In the genomic region with DNA sequence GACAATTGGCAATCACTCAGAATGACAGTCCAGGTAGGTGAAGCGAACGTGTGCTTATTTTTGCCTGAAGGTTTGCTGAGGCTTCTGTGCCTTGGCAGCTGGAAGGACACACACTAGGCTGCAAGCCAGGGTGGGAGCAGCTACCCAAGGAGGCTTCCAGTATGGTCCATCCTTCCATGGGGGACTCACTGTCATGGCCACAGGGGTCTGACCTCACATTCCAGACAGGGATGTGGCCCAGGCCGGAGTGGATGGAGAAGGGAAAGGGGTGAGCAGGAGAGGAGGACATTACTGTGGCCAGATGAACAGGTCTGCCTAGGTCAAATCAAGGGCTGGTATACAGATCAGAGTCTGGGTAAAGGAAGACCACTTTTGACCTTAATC, we compare ENCODE assay signal across 15 cellular contexts.
"Had no signal": no experiment of that assay in that cellular context is flagged by ENCODE, and none has a peak within 500 bp of the region (broad histone marks: within the 10 kb centered on the region; RNA-seq: fewer than 3 reads in every experiment).

No MANE protein-coding gene starts in this region.

- ATAC-seq: activated T-cell treated with anti-CD3 and anti-CD28 coated beads, Interleukin-2, amount 50 U/mL, for 4 hours; gastroesophageal sphincter; right cardiac atrium; stimulated activated naive B cell treated with anti-CD40 and anti-IgM and Interleukin-4, amounts not matched to agents 10 μg/mL and 1 μg/mL and 100 μg/mL, for 72 hours had no signal

- H3K4me1 ChIP-seq: gastroesophageal sphincter, left ventricle myocardium inferior, parathyroid adenoma had no signal

- H3K36me3 ChIP-seq: left ventricle myocardium inferior, tibial nerve had no signal

- H3K4me3 ChIP-seq: gastroesophageal sphincter, left ventricle myocardium inferior, SK-N-MC, tibial nerve had no signal

- H3K27ac ChIP-seq: epithelial cell of prostate, gastroesophageal sphincter, left ventricle myocardium inferior, parathyroid adenoma, SK-N-MC, tibial nerve had no signal

- H3K9me3 ChIP-seq: gastroesophageal sphincter, left ventricle myocardium inferior, tibial nerve had no signal

- H3K27me3 ChIP-seq: gastroesophageal sphincter, tibial nerve had no signal

- DNase-seq: activated gamma-delta T cell treated with Interleukin-2 at 50 U/mL for 16 hours; activated T-cell treated with anti-CD3 and anti-CD28 coated beads, Interleukin-2, amount 50 U/mL, for 4 hours; caudate nucleus; cortex of kidney; effector memory CD4-positive, alpha-beta T cell; kidney; left ventricle myocardium inferior; stimulated activated CD4-positive, alpha-beta T cell treated with anti-CD3 and anti-CD28 coated beads, Interleukin-2, amount 100 ng/mL, for 24 hours; stimulated activated naive B cell treated with anti-CD40 and anti-IgM and Interleukin-4, amounts not matched to agents 10 μg/mL and 1 μg/mL and 100 μg/mL, for 72 hours had no signal
